In the genomic region with DNA sequence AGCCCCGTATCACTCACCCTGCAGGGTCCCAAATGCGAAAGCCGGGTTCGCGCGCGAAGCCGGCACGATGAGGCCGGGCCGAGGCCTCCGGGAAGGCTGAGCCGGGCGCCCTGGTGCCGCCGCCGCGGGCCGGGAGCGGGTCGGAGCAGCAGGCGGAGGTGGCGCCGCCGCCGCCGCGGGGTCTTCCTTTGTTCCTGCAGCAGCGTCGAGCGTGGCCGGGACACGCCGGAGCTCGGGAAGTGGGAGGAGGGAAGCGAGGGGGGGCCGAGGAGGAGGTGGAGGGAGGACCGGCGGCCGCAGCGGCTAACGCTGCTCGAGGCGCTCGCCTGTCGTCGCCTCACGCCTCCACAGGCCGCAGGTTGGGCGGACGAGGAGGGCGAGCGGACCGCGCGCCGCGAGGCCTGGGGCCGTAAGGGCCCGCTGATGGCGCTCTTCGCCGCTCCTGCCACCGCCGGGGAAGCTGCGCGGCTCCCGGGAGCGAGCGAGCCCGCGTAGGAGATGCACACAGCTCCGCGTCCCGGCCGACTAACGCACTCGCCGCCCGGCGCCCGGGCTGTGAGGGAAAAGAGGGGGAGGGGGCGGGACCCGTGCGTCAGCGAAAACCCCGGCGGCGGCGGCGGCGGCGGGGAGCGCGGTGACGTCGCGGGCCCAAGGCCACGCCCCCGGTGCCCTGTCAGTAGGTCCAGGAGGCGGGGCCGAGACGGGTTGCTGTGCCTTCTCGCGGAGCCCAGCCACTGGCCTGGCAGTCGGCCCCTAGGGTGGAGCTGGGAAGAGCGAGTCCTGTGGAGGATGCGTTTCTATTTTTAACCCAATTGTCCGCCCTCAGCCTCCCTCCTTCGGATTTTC, we compare ENCODE assay signal across 8 cellular contexts. TPM values are rescaled to one million over a fixed set of nuclear protein-coding genes. Genes with fewer than 3 reads are reported as not detected.
DNase-seq lines count a peak whose midpoint lies in the region; ATAC-seq and TF ChIP-seq lines count a peak whose summit lies in the region.

ZFAND5 (minus strand) TSS at position 530 of the 846 bp plus-strand sequence. CDS start 4,430 bp downstream, outside the sequence.

- H3K4me3 ChIP-seq in AG04449 (ENCODE audit: low read depth, low read length) (peak within 1 kb of the TSS; percentile 77), cardiac fibroblast (replicated peaks in 1 of 2; ENCODE audit: low read depth in 2 of 2, low read length in 2 of 2) (peak within 1 kb of the TSS; percentile 72 to 78)

- ATAC-seq in GM18870 (IDR thresholded peaks at IDR 0.05; ENCODE audit: unreplicated experiment) (peak; percentile 66), HG03135 (IDR thresholded peaks at IDR 0.05; ENCODE audit: unreplicated experiment) (peak; percentile 85), WTC11 (peak; percentile 95)

- H3K9me3 Mint-ChIP-seq in WTC11 (no peaks in the 10 kb centered on the region), immature natural killer cell (no peaks in the 10 kb centered on the region)

- H3K27ac Mint-ChIP-seq in WTC11 (peak within 1 kb of the TSS; percentile 99), immature natural killer cell (peak within 1 kb of the TSS; percentile 97 to 100 (median 100))

- peaks cover 34% of the 10 kb centered on the region for H3K36me3 Mint-ChIP-seq in WTC11
- peaks cover 0 to 4% (median under 1%) of the 10 kb centered on the region in 3 donors for H3K36me3 Mint-ChIP-seq in immature natural killer cell

- POLR2A ChIA-PET in AG04449 (lab: Yijun Ruan, JAX), result interaction anchor here (0.6 to 2.9 kb wide), 51 partner anchors 8 to 787 kb away, joined by 3 to 51 read pairs (median 5); partner anchors contain the start of gene ANXA1
- POLR2A ChIA-PET in WTC11 (lab: Charles Lee), result interaction anchor here (0.5 to 1.8 kb wide), 17 partner anchors 8 to 466 kb away, joined by 3 to 7 read pairs (median 4); partner anchors contain the start of genes ABHD17B and C9orf85

- H3K27me3 Mint-ChIP-seq in WTC11 (ENCODE audit: low read depth), result no peaks in the 10 kb centered on the region
- H3K27me3 Mint-ChIP-seq in immature natural killer cell (ENCODE audit: low read depth in 3 of 3), result peaks cover 8 to 18% (median 13%) of the 10 kb centered on the region in 3 donors

- CTCF ChIA-PET in AG04449 (lab: Yijun Ruan, JAX) (interaction anchor here (0.5 to 8.4 kb wide), 12 partner anchors 8 to 454 kb away, joined by 3 to 74 read pairs (median 4); no protein-coding TSS in a partner anchor), WTC11 (lab: Charles Lee) (interaction anchor here (1.1 to 1.8 kb wide), 6 partner anchors 18 to 457 kb away, joined by 3 to 5 read pairs (median 4); no protein-coding TSS in a partner anchor)

- H3K4me3 Mint-ChIP-seq in WTC11, result peak within 1 kb of the TSS; percentile 95
- H3K4me3 Mint-ChIP-seq in immature natural killer cell, result peak within 1 kb of the TSS; percentile 89 to 99 (median 95)

- TF ChIP-seq CTCF in AG04449 (IDR thresholded peaks at IDR 0.05; ENCODE audit: insufficient read depth, low read length, missing control alignments) (no peak), WTC11 (IDR thresholded peaks at IDR 0.05) (no peak), cardiac fibroblast (IDR thresholded peaks at IDR 0.05; ENCODE audit: low read depth, low read length) (no peak)

- peak; percentile 89 for DNase-seq in AG04449 (ENCODE audit: low read depth, low spot score)
- DNase-seq in NCI-H2196 treated with DMSO at 0.1 percent for 48 hours (lab: John Stamatoyannopoulos, UW; ENCODE audit: unreplicated experiment), result peak; percentile 97
- peak; percentile 96 for DNase-seq in WTC11 (ENCODE audit: low spot score)
- peak; percentile 99 to 100 for DNase-seq in cardiac fibroblast (ENCODE audit: low read depth in 2 of 2)
- DNase-seq in immature natural killer cell, result peak; percentile 91 to 93 (median 92)
- peak; percentile 92 for DNase-seq in smooth muscle cell of the brain vasculature (ENCODE audit: low read depth, low spot score)

- H3K4me1 Mint-ChIP-seq in WTC11, result peaks cover 44% of the 10 kb centered on the region
- H3K4me1 Mint-ChIP-seq in immature natural killer cell, result peaks cover 45 to 52% of the 10 kb centered on the region in 2 donors

TF ChIP-seq in WTC11, 78 proteins besides CTCF, POLR2A, EP300 and RAD21 (continues in another document):
- TF ChIP-seq ZNF671 (CRISPR knock-in tag; IDR thresholded peaks at IDR 0.05) (no peak), NR2C2 (CRISPR knock-in tag; IDR thresholded peaks at IDR 0.05) (0 out of 2 replicates have a peak, but pooled peaks have one; percentile 17), ATF3 (CRISPR knock-in tag; conservative IDR thresholded peaks at IDR 0.05) (no peak), CREB1 (CRISPR knock-in tag; IDR thresholded peaks at IDR 0.05) (peak; percentile 37; the same call in 1 of the 2 replicates), ZNF263 (CRISPR knock-in tag; IDR thresholded peaks at IDR 0.05; ENCODE audit: low read depth) (peak; percentile 89), TEAD4 (CRISPR knock-in tag; IDR thresholded peaks at IDR 0.05) (peak; percentile 65; the same call in 1 of the 2 replicates), NR3C1 (CRISPR knock-in tag; conservative IDR thresholded peaks at IDR 0.05; ENCODE audit: low read depth) (peak; percentile 84; the same call in 1 of the 2 replicates), ZNF219 (CRISPR knock-in tag; IDR thresholded peaks at IDR 0.05; ENCODE audit: borderline replicate concordance) (peak; percentile 59; the same call in 1 of the 2 replicates), ARID4B (CRISPR knock-in tag; IDR thresholded peaks at IDR 0.05; ENCODE audit: borderline replicate concordance) (peak; percentile 81; the same call in 1 of the 2 replicates), KAT7 (CRISPR knock-in tag; IDR thresholded peaks at IDR 0.05; ENCODE audit: borderline replicate concordance) (0 out of 2 replicates have a peak, but pooled peaks have one; percentile 57), PRRX2 (CRISPR knock-in tag; IDR thresholded peaks at IDR 0.05) (peak; percentile 45; the same call in 1 of the 2 replicates), ATF1 (CRISPR knock-in tag; IDR thresholded peaks at IDR 0.05) (peak; percentile 68; the same call in 1 of the 2 replicates), RELA (CRISPR knock-in tag; IDR thresholded peaks at IDR 0.05; ENCODE audit: borderline replicate concordance) (peak; percentile 73; the same call in 1 of the 2 replicates), MAX (CRISPR knock-in tag; IDR thresholded peaks at IDR 0.05) (no peak; the same call in 1 of the 2 replicates)
- TF ChIP-seq, protein P1, sequence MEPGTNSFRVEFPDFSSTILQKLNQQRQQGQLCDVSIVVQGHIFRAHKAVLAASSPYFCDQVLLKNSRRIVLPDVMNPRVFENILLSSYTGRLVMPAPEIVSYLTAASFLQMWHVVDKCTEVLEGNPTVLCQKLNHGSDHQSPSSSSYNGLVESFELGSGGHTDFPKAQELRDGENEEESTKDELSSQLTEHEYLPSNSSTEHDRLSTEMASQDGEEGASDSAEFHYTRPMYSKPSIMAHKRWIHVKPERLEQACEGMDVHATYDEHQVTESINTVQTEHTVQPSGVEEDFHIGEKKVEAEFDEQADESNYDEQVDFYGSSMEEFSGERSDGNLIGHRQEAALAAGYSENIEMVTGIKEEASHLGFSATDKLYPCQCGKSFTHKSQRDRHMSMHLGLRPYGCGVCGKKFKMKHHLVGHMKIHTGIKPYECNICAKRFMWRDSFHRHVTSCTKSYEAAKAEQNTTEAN (CRISPR knock-in tag; IDR thresholded peaks at IDR 0.05), result peak; percentile 75

RNA-seq across cellular contexts. Expression of gene ZFAND5, which starts in this region (rescaled TPM):
- 137 to 141 TPM (median 138 TPM) in 3 replicates for total RNA-seq in WTC11 (2021)
- polyA plus RNA-seq in immature natural killer cell, result 10 to 100 TPM; 44.2 to 95.7 (median 53.7) TPM

Comparison
In these comparisons a context has a peak if more than half of its experiments do, and no peak if none do; other contexts are left out.
1. Peak in every context shown above with its lines: DNase-seq, ATAC-seq and H3K4me3 ChIP-seq.